Comparison of ENCODE assay signal across 8 cellular contexts in the genomic region with DNA sequence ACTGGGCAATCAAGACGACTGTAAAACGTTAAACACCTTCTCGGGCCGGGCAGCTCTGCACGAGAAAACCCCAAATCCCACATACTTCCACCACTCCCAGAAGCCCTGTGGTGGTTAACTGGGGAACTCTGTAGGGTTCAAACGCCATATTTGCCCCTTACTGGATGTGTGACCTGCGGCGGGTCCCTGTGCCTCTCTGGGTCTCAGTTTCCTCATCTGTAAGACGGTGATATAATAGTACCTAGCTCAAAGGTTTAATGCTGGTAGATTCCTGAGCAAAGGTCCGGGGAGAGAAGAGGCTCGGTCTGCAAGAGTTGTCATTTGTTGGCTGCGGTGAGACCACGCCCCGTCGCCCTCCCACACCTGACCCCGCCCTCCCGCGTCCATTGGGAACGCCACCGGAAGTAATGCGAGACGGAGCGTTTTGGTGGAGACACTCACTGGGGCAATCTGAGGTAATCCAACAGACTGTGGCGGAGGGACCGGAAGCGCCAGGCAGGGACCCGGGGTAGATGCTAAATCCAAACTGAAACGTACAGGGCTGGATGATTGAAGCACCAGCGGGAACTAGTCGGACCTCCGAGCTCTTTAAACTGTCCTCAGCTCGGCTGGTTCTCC. TPM values are rescaled to one million over a fixed set of nuclear protein-coding genes. Genes with fewer than 3 reads are reported as not detected.
DNase-seq lines count a peak whose midpoint lies in the region; ATAC-seq and TF ChIP-seq lines count a peak whose summit lies in the region.

No MANE protein-coding gene starts in this region.

- CTCF ChIA-PET in IMR-90 (lab: Yijun Ruan, JAX): interaction anchor here (1.3 kb wide), 1 partner anchor 264 kb away, joined by 3 read pairs; no protein-coding TSS in a partner anchor
- CTCF ChIA-PET in OCI-LY7 (lab: Charles Lee; ENCODE audit: unreplicated experiment): interaction anchor here (1.0 kb wide), 1 partner anchor 8 kb away, joined by 3 read pairs; the partner anchor contains the start of gene ABCB9

- TF ChIP-seq CTCF in IMR-90 (conservative IDR thresholded peaks at IDR 0.05; ENCODE audit: low read depth, low read length): no peak
- no peak for TF ChIP-seq CTCF in OCI-LY7 (conservative IDR thresholded peaks at IDR 0.05; ENCODE audit: low read length)
- no peak for TF ChIP-seq CTCF in epithelial cell of esophagus (IDR thresholded peaks at IDR 0.05; ENCODE audit: insufficient read depth, low read depth, low read length, missing control alignments)

- peaks cover 8% of the 10 kb centered on the region; the same call in 1 of the 2 replicates for H3K4me1 ChIP-seq in IMR-90 (ENCODE audit: control insufficient read depth, insufficient read depth, low read length)
- peaks cover 30% of the 10 kb centered on the region for H3K4me1 ChIP-seq in OCI-LY7 (ENCODE audit: insufficient read depth, low read length, poor library complexity, severe bottlenecking)

- H3K23ac ChIP-seq in IMR-90 (ENCODE audit: low read depth, low read length): peak overlapping the region; percentile 74

- peak overlapping the region; percentile 92 for H2AK9ac ChIP-seq in IMR-90 (replicated peaks; ENCODE audit: low read depth, low read length, poor library complexity)

- peak overlapping the region; percentile 51 for H3K18ac ChIP-seq in IMR-90 (ENCODE audit: low read depth, low read length)

- H4K20me1 ChIP-seq in IMR-90 (ENCODE audit: insufficient read depth, low read length) (no peaks in the 10 kb centered on the region), OCI-LY7 (ENCODE audit: insufficient read depth, low read length) (0 out of 2 replicates have a peak, but pooled peaks cover 5% of the 10 kb centered on the region)

- H3K56ac ChIP-seq in IMR-90 (ENCODE audit: extremely low read depth, insufficient read depth, low read length): peak overlapping the region; percentile 88

- POLR2A ChIA-PET in IMR-90 (lab: Charles Lee; ENCODE audit: unreplicated experiment): interaction anchor here (0.6 to 0.9 kb wide), 2 partner anchors 217 to 391 kb away, joined by 4 to 5 read pairs; no protein-coding TSS in a partner anchor
- POLR2A ChIA-PET in OCI-LY7 (lab: Charles Lee): interaction anchor here (0.7 to 3.0 kb wide), 2 partner anchors 212 to 259 kb away, joined by 4 to 17 read pairs; partner anchors contain the start of genes MPHOSPH9 and MTRFR

- H3K27ac ChIP-seq in IMR-90 (ENCODE audit: insufficient read depth, low read length): peak overlapping the region; percentile 89
- peak overlapping the region; percentile 89 for H3K27ac ChIP-seq in OCI-LY7 (ENCODE audit: low read depth, low read length, poor library complexity, severe bottlenecking)

- H3K9ac ChIP-seq in IMR-90 (ENCODE audit: low read depth, low read length): peak overlapping the region; percentile 85

- no peaks in the 10 kb centered on the region for H3K9me2 ChIP-seq in OCI-LY7 (ENCODE audit: insufficient read depth, low read length)

- peaks cover 11% of the 10 kb centered on the region for H3K79me2 ChIP-seq in OCI-LY7 (ENCODE audit: insufficient read depth, low read depth, low read length)

- H3K36me3 ChIP-seq in IMR-90 (ENCODE audit: control insufficient read depth, insufficient read depth, low read length) (peaks cover 4% of the 10 kb centered on the region; the same call in 1 of the 2 replicates), OCI-LY7 (ENCODE audit: insufficient read depth, low read length) (peaks cover 25% of the 10 kb centered on the region; the same call in 1 of the 2 replicates)

- H3K9me3 ChIP-seq in IMR-90 (ENCODE audit: control insufficient read depth, insufficient read depth, low read length) (no peaks in the 10 kb centered on the region), OCI-LY7 (ENCODE audit: low read length) (no peaks in the 10 kb centered on the region)

- no peak for TF ChIP-seq RAD21 in IMR-90 (IDR thresholded peaks at IDR 0.05; ENCODE audit: low read length)

- H2AK5ac ChIP-seq in IMR-90 (ENCODE audit: low read depth, low read length): peak overlapping the region; percentile 33; the same call in 1 of the 2 replicates

- intact Hi-C loops in IMR-90 (cut with micrococcal nuclease): loop anchor here (2.0 to 10.0 kb wide), 2 partner anchors 176 to 410 kb away; partner anchors contain the start of genes KMT5A and PITPNM2
- intact Hi-C loops in OCI-LY7 (cut with micrococcal nuclease; ENCODE audit: unreplicated experiment): loop anchor here (1.0 to 2.0 kb wide), 2 partner anchors 258 to 447 kb away; partner anchors contain the start of genes KNTC1, MPHOSPH9 and MTRFR

- peak; percentile 77 for ATAC-seq in GM21529 (IDR thresholded peaks at IDR 0.05; ENCODE audit: unreplicated experiment)
- peak; percentile 87 for ATAC-seq in IMR-90 (ENCODE audit: low read depth)

- in situ Hi-C loops in IMR-90 (cut with MboI; ENCODE audit: low sequenced_read_pairs): loop anchor here (25.0 kb wide), 1 partner anchor 337 kb away; no protein-coding TSS in a partner anchor

- peak overlapping the region; percentile 52; the same call in 1 of the 3 replicates for H2BK15ac ChIP-seq in IMR-90 (ENCODE audit: low read depth, low read length)

- peak overlapping the region; percentile 80 for H3K4me2 ChIP-seq in IMR-90 (ENCODE audit: low read depth, low read length)
- H3K4me2 ChIP-seq in OCI-LY7 (ENCODE audit: low read length): peak overlapping the region; percentile 95

- H2BK20ac ChIP-seq in IMR-90 (ENCODE audit: low read depth, low read length): 0 out of 2 replicates have a peak overlapping the region, but pooled peaks have one; percentile 57

- dilution Hi-C loops in IMR-90 (cut with HindIII; ENCODE audit: low sequenced_read_pairs, unreplicated experiment): no loop called here

- peaks cover 12 to 46% of the 10 kb centered on the region in 2 experiments for H3K79me1 ChIP-seq in IMR-90 (ENCODE audit: low read depth in 1 of 2, low read length in 2 of 2)

- H2AFZ ChIP-seq in IMR-90 (replicated peaks; ENCODE audit: low read length, poor library complexity): peak overlapping the region; percentile 98
- H2AFZ ChIP-seq in OCI-LY7 (ENCODE audit: low read length): peak overlapping the region; percentile 98

- H3K4me3 ChIP-seq in IMR-90 (ENCODE audit: insufficient read depth, low read depth, low read length) (peak overlapping the region; percentile 92), OCI-LY7 (ENCODE audit: low read depth, low read length, poor library complexity, severe bottlenecking) (peak overlapping the region; percentile 76), epithelial cell of esophagus (ENCODE audit: low read length) (peak overlapping the region; percentile 96)

- WGBS in IMR-90 (ENCODE audit: extremely low coverage in 2 of 2, insufficient read length in 1 of 2), 2 experiments: 0% methylated on average over 17 of the region's 32 CpGs; no CpG with 5 or more reads in 1 of the 2 experiments

- H2BK5ac ChIP-seq in IMR-90 (ENCODE audit: low read depth, low read length, poor library complexity, severe bottlenecking): peak overlapping the region; percentile 84

- peaks cover 7% of the 10 kb centered on the region; the same call in 1 of the 2 replicates for H3K9me1 ChIP-seq in IMR-90 (ENCODE audit: insufficient read depth, low read length)

- peak overlapping the region; percentile 75 to 97 for H4K8ac ChIP-seq in IMR-90 (ENCODE audit: low read depth in 2 of 2, low read length in 2 of 2)

- H4K5ac ChIP-seq in IMR-90 (ENCODE audit: low read depth, low read length): peak overlapping the region; percentile 75

- no peaks in the 10 kb centered on the region for H3K27me3 ChIP-seq in IMR-90 (ENCODE audit: control insufficient read depth, insufficient read depth, low read length)

- DNase-seq in DMS114 treated with DMSO at 0.1 percent for 48 hours (lab: John Stamatoyannopoulos, UW; ENCODE audit: unreplicated experiment): peak; percentile 96
- peak; percentile 98 for DNase-seq in IMR-90
- DNase-seq in OCI-LY7 (ENCODE audit: low spot score): peak; percentile 99
- DNase-seq in activated T-cell treated with anti-CD3 and anti-CD28 coated beads for 4 hours: peak; percentile 100
- DNase-seq in epithelial cell of esophagus (ENCODE audit: low read depth): peak; percentile 99
- DNase-seq in middle frontal gyrus (ENCODE audit: extremely low spot score, low spot score): peak; percentile 99
- DNase-seq in stimulated activated CD8-positive, alpha-beta memory T cell treated with anti-CD3 and anti-CD28 coated beads, Interleukin-2, amount 100 ng/mL, for 1 hour (ENCODE audit: low read depth in 2 of 2): peak; percentile 98

- H3K4ac ChIP-seq in IMR-90 (ENCODE audit: low read depth, low read length): peak overlapping the region; percentile 95

- no peak for TF ChIP-seq POLR2A in IMR-90 (IDR thresholded peaks at IDR 0.05; ENCODE audit: low read depth, low read length)

- H3K14ac ChIP-seq in IMR-90 (replicated peaks; ENCODE audit: low read depth, low read length): peak overlapping the region; percentile 96

- H4K91ac ChIP-seq in IMR-90 (ENCODE audit: insufficient read depth, low read depth, low read length): peak overlapping the region; percentile 96

- H2BK120ac ChIP-seq in IMR-90 (ENCODE audit: low read depth, low read length): peak overlapping the region; percentile 88

- BruUV-seq in IMR-90 (replicated peaks; lab: Mats Ljungman, UMichigan): no TSS peak
- TSS peak; percentile 46 for BruUV-seq in OCI-LY7 (replicated peaks; lab: Mats Ljungman, UMichigan)

TF ChIP-seq in IMR-90, 13 proteins besides CTCF, POLR2A, EP300 and RAD21 (continues in another document):
- TF ChIP-seq MAZ (IDR thresholded peaks at IDR 0.05; ENCODE audit: borderline replicate concordance, low read depth, low read length) (peak; percentile 94), MXI1 (IDR thresholded peaks at IDR 0.05; ENCODE audit: borderline replicate concordance, low read depth, low read length) (peak; percentile 51; the same call in 1 of the 2 replicates), SMC3 (IDR thresholded peaks at IDR 0.05; ENCODE audit: low read depth, low read length) (no peak), CEBPB (IDR thresholded peaks at IDR 0.05; ENCODE audit: low read depth, low read length) (peak; percentile 83)

RNA-seq across cellular contexts. Expression of gene OGFOD2, which starts 0.7 kb away (rescaled TPM):
- 4.3 and 4.7 TPM in 2 replicates for total RNA-seq in IMR-90 (2012; rRNA removed)
- 18.2 and 19.0 TPM in 2 replicates for polyA plus RNA-seq in IMR-90 (2012; rRNA removed)
- polyA plus RNA-seq in IMR-90 (2012; cell fraction: cytosol; rRNA removed): 7.7 and 16.7 TPM in 2 replicates
- polyA plus RNA-seq in IMR-90 (2012; cell fraction: nucleus; rRNA removed; ENCODE audit: low replicate concordance): 31.5 and 87.3 TPM in 2 replicates
- total RNA-seq in OCI-LY7 (2014; rRNA removed; shearing (Covaris generic)): 13.1 and 17.8 TPM in 2 replicates
- total RNA-seq in OCI-LY7 (2022): 25.0 and 25.8 TPM in 2 replicates

RNA-seq across cellular contexts. Expression of gene ARL6IP4, which starts 6.1 kb away (rescaled TPM):
- total RNA-seq in IMR-90 (2012; rRNA removed): 161 and 205 TPM in 2 replicates
- 254 and 258 TPM in 2 replicates for polyA plus RNA-seq in IMR-90 (2012; rRNA removed)
- 195 and 234 TPM in 2 replicates for polyA plus RNA-seq in IMR-90 (2012; cell fraction: cytosol; rRNA removed)
- polyA plus RNA-seq in IMR-90 (2012; cell fraction: nucleus; rRNA removed; ENCODE audit: low replicate concordance): 276 and 281 TPM in 2 replicates
- 263 and 329 TPM in 2 replicates for total RNA-seq in OCI-LY7 (2014; rRNA removed; shearing (Covaris generic))
- total RNA-seq in OCI-LY7 (2022): 213 and 228 TPM in 2 replicates

RNA-seq across cellular contexts. Expression of gene ABCB9, which starts 8.1 kb away (rescaled TPM):
- 5.6 and 7.2 TPM in 2 replicates for total RNA-seq in IMR-90 (2012; rRNA removed)
- polyA plus RNA-seq in IMR-90 (2012; rRNA removed): 7.8 and 8.3 TPM in 2 replicates
- 6.6 and 7.8 TPM in 2 replicates for polyA plus RNA-seq in IMR-90 (2012; cell fraction: cytosol; rRNA removed)
- 14.2 and 28.2 TPM in 2 replicates for polyA plus RNA-seq in IMR-90 (2012; cell fraction: nucleus; rRNA removed; ENCODE audit: low replicate concordance)
- 4.0 and 7.0 TPM in 2 replicates for total RNA-seq in OCI-LY7 (2014; rRNA removed; shearing (Covaris generic))
- 6.8 and 7.9 TPM in 2 replicates for total RNA-seq in OCI-LY7 (2022)

Comparison
In these comparisons a context has a peak if more than half of its experiments do, and no peak if none do; other contexts are left out.
1. Peak in every context shown above with its lines: DNase-seq, ATAC-seq, H3K4me3 ChIP-seq and H3K27ac ChIP-seq.